ENCODE assay signal across 17 cellular contexts in genomic region chr4:75069493-75070074, GRCh38.
A peak's percentile ranks its signal among the peaks of the same experiment; 100 is the strongest.
DNase-seq lines count a peak whose midpoint lies in the region; ATAC-seq and TF ChIP-seq lines count a peak whose summit lies in the region.
"Had no signal": no experiment of that assay in that cellular context is flagged by ENCODE, and none has a peak within 500 bp of the region (broad histone marks: within the 10 kb centered on the region; RNA-seq: fewer than 3 reads in every experiment).

No MANE protein-coding gene starts in this region.

- H3K9me3 ChIP-seq in Karpas-422 (ENCODE audit: low read length) (no peaks in the 10 kb centered on the region), gastrocnemius medialis (no peaks in the 10 kb centered on the region), vagina (no peaks in the 10 kb centered on the region)
- H3K9me3 ChIP-seq in effector memory CD4-positive, alpha-beta T cell (ENCODE audit: control insufficient read depth, low read length): no peaks in the 10 kb centered on the region
- H3K9me3 ChIP-seq: body of pancreas, pancreas had no signal

- H3K4me2 ChIP-seq in Karpas-422 (ENCODE audit: low read depth, low read length, poor library complexity, severe bottlenecking): peak overlapping the region; percentile 55

- H3K4me3 ChIP-seq in Karpas-422 (ENCODE audit: low read length) (peak overlapping the region; percentile 38; the same call in 1 of the 2 replicates), gastrocnemius medialis (no peak overlapping the region), vagina (no peak overlapping the region)
- no peak overlapping the region for H3K4me3 ChIP-seq in effector memory CD4-positive, alpha-beta T cell (ENCODE audit: insufficient read depth, low read depth, low read length, poor library complexity, severe bottlenecking)
- H3K4me3 ChIP-seq: body of pancreas, lung, pancreas had no signal

- no peaks in the 10 kb centered on the region for H4K20me1 ChIP-seq in Karpas-422 (ENCODE audit: insufficient read depth, low read depth, low read length)

- H3K4me1 ChIP-seq in Karpas-422 (ENCODE audit: low read length) (peaks cover 29% of the 10 kb centered on the region), gastrocnemius medialis (no peaks in the 10 kb centered on the region), vagina (no peaks in the 10 kb centered on the region)
- H3K4me1 ChIP-seq in effector memory CD4-positive, alpha-beta T cell (ENCODE audit: control insufficient read depth, insufficient read depth, low read length, poor library complexity, severe bottlenecking): no peaks in the 10 kb centered on the region
- H3K4me1 ChIP-seq: body of pancreas, pancreas had no signal

- TF ChIP-seq CTCF in gastrocnemius medialis (IDR thresholded peaks at IDR 0.05 in 4 of 5, conservative IDR thresholded peaks at IDR 0.05 in 1 of 5) (no peak), vagina (IDR thresholded peaks at IDR 0.05) (no peak)

- DNase-seq in Karpas-422 (peak; percentile 73), gastrocnemius medialis (no peak), vagina (ENCODE audit: extremely low spot score in 2 of 2) (no peak)
- no peak for DNase-seq in effector memory CD4-positive, alpha-beta T cell
- DNase-seq: activated CD4-positive, alpha-beta T cell treated with anti-CD3 and anti-CD28 coated beads, Interleukin-2, amount 10 ng/mL, durations not matched to agents 7 days and 5 days; body of pancreas; endodermal cell; IMR-90; NCI-H1694; pancreas; stimulated activated naive CD4-positive, alpha-beta T cell; T-helper 1 cell had no signal

- H3K36me3 ChIP-seq in Karpas-422 (ENCODE audit: insufficient read depth, low read length) (no peaks in the 10 kb centered on the region), gastrocnemius medialis (no peaks in the 10 kb centered on the region), vagina (no peaks in the 10 kb centered on the region)
- no peaks in the 10 kb centered on the region for H3K36me3 ChIP-seq in effector memory CD4-positive, alpha-beta T cell (ENCODE audit: control insufficient read depth, insufficient read depth, low read length)
- H3K36me3 ChIP-seq: pancreas had no signal

- intact Hi-C loops in gastrocnemius medialis (cut with DNase I; ENCODE audit: low total_unique reads): no loop called here
- intact Hi-C loops in vagina (cut with DNase I): no loop called here

- peak; percentile 84 for ATAC-seq in GM18517 (IDR thresholded peaks at IDR 0.05; ENCODE audit: unreplicated experiment)
- peak; percentile 73 for ATAC-seq in GM21360 (IDR thresholded peaks at IDR 0.05; ENCODE audit: unreplicated experiment)
- ATAC-seq in HG02938 (IDR thresholded peaks at IDR 0.05; ENCODE audit: unreplicated experiment): peak; percentile 82
- ATAC-seq in gastrocnemius medialis: no peak
- ATAC-seq in HG02970 (IDR thresholded peaks at IDR 0.05; ENCODE audit: low FRiP score, unreplicated experiment): no peak
- ATAC-seq: body of pancreas, pancreas had no signal

- TF ChIP-seq POLR2A in gastrocnemius medialis (IDR thresholded peaks at IDR 0.05) (no peak), vagina (IDR thresholded peaks at IDR 0.05) (no peak)

- H3K27me3 ChIP-seq in Karpas-422 (ENCODE audit: low read length): no peaks in the 10 kb centered on the region
- no peaks in the 10 kb centered on the region for H3K27me3 ChIP-seq in gastrocnemius medialis
- no peaks in the 10 kb centered on the region for H3K27me3 ChIP-seq in vagina
- H3K27me3 ChIP-seq in effector memory CD4-positive, alpha-beta T cell (replicated peaks; ENCODE audit: control insufficient read depth, insufficient read depth, low read length, poor library complexity, severe bottlenecking): no peaks in the 10 kb centered on the region
- H3K27me3 ChIP-seq: body of pancreas, pancreas had no signal

- H3K9ac ChIP-seq in Karpas-422 (ENCODE audit: low read length): no peak overlapping the region

- no peaks in the 10 kb centered on the region for H3K9me2 ChIP-seq in Karpas-422 (replicated peaks; ENCODE audit: insufficient read depth, low read length)

- no peak overlapping the region for H2AFZ ChIP-seq in Karpas-422 (ENCODE audit: low read length)

- no peaks in the 10 kb centered on the region for H3K79me2 ChIP-seq in Karpas-422 (ENCODE audit: low read length)

- H3K27ac ChIP-seq in Karpas-422 (ENCODE audit: low read length): no peak overlapping the region
- no peak overlapping the region for H3K27ac ChIP-seq in gastrocnemius medialis
- H3K27ac ChIP-seq in vagina: no peak overlapping the region
- no peak overlapping the region for H3K27ac ChIP-seq in effector memory CD4-positive, alpha-beta T cell (ENCODE audit: insufficient read depth, low read length, poor library complexity, severe bottlenecking)
- H3K27ac ChIP-seq: body of pancreas, pancreas had no signal

- in situ Hi-C loops in gastrocnemius medialis (cut with MboI; ENCODE audit: low sequenced_read_pairs in 4 of 4): no loop called here

Comparison
In these comparisons a context has a peak if more than half of its experiments do, and no peak if none do; other contexts are left out.
1. ATAC-seq: peak in GM18517 (single experiment), GM21360 (single experiment) and HG02938 (single experiment); none in gastrocnemius medialis (0 of 2) and HG02970 (single experiment).